22 cellular contexts compared by ENCODE assay signal in the genomic region with DNA sequence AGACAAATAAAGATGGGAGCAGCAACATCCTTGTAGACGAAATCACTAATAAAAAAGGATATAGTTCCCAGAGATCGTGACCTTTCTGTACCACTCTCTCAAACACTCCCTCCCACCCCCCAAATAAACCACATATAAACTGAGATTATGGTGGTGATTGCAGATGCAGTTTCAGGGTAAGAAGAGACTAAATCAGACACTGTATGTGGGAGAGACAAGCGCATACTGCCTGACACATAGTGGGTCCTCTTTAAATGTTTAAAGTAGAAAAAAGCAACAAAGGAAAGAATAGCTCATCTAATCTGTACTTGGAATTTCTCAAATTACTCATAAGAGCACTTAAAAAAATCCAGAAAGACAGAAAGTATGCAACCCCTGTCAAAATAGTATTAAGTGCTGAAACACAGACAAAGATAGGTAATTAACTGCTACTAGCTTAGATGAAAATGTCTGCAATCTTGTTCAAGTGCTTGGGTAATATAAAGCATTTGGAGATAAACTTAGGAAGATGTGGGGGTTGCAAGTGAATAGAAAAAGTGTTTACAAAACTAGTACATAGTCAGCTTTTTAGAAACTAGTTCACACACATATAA.
DNase-seq lines count a peak whose midpoint lies in the region; ATAC-seq and TF ChIP-seq lines count a peak whose summit lies in the region.
"Had no signal": no experiment of that assay in that cellular context is flagged by ENCODE, and none has a peak within 500 bp of the region (broad histone marks: within the 10 kb centered on the region; RNA-seq: fewer than 3 reads in every experiment).

No MANE protein-coding gene starts in this region.

- H3K27me3 ChIP-seq in PC-3 (ENCODE audit: low read length) (no peaks in the 10 kb centered on the region), hepatocyte (no peaks in the 10 kb centered on the region)
- H3K27me3 ChIP-seq: adrenal gland, SJCRH30, testis, vagina had no signal

- intact Hi-C loops in PC-3 (cut with micrococcal nuclease) = no loop called here

- TF ChIP-seq CTCF in PC-3 (conservative IDR thresholded peaks at IDR 0.05; ENCODE audit: low read depth, low read length) (no peak), hepatocyte (IDR thresholded peaks at IDR 0.05; ENCODE audit: poor library complexity) (no peak)

- peak; percentile 71 to 78 for ATAC-seq in activated T-cell treated with anti-CD3 and anti-CD28 coated beads, Interleukin-2, amount 50 U/mL, for 72 hours (replicated peaks in 1 of 2)
- no peak for ATAC-seq in PC-3
- peak; percentile 83 for ATAC-seq in stimulated activated naive CD8-positive, alpha-beta T cell treated with anti-CD3 and anti-CD28 coated beads, Interleukin-15, Interleukin-2, amounts not matched to agents 100 U/mL and 50 U/mL, for 24 hours
- ATAC-seq in GM21786 (IDR thresholded peaks at IDR 0.05; ENCODE audit: unreplicated experiment) = no peak

- no peak overlapping the region for H3K9ac ChIP-seq in PC-3 (ENCODE audit: low read length)

- DNase-seq in activated T-cell treated with anti-CD3 and anti-CD28 coated beads, Interleukin-2, amount 50 U/mL, for 72 hours = no peak
- DNase-seq in activated T-cell treated with anti-CD3 and anti-CD28 coated beads for 4 hours (no peak), PC-3 (no peak), hepatocyte (ENCODE audit: low spot score) (no peak), kidney glomerular epithelial cell (lab: John Stamatoyannopoulos, UW) (no peak), DMS153 (lab: John Stamatoyannopoulos, UW) (no peak)
- DNase-seq in stimulated activated naive CD8-positive, alpha-beta T cell treated with anti-CD3 and anti-CD28 coated beads, Interleukin-15, Interleukin-2, amounts not matched to agents 100 U/mL and 50 U/mL, for 24 hours = no peak
- DNase-seq: activated CD4-positive, alpha-beta T cell treated with anti-CD3 and anti-CD28 coated beads, Interleukin-2, amount 10 ng/mL, durations not matched to agents 7 days and 5 days; adrenal gland; C1 segment of cervical spinal cord; Calu3; effector CD8-positive, alpha-beta T cell; head of caudate nucleus; Karpas-422; NCI-H2171 treated with DMSO at 0.1 percent for 48 hours; NCI-H526; occipital lobe; SJCRH30; testis had no signal

- H3K4me3 ChIP-seq in PC-3 (ENCODE audit: low read length) (no peak overlapping the region; the same call in 1 of the 2 replicates), hepatocyte (no peak overlapping the region)
- H3K4me3 ChIP-seq: adrenal gland, GM12878, SJCRH30, testis, vagina had no signal

- H3K4me1 Mint-ChIP-seq in activated T-cell treated with anti-CD3 and anti-CD28 coated beads, Interleukin-2, amount 50 U/mL, for 72 hours (ENCODE audit: low read depth) = peaks cover 85% of the 10 kb centered on the region

- WGBS in hepatocyte (ENCODE audit: low lambda C conversion rate, missing lambda C conversion rate) = 53% methylated on average over 3 of the region's 3 CpGs

- H2AFZ ChIP-seq in PC-3 (ENCODE audit: low read length) (no peak overlapping the region), hepatocyte (no peak overlapping the region)

- no peaks in the 10 kb centered on the region for H3F3A ChIP-seq in PC-3 (ENCODE audit: low read length, unreplicated experiment)

- no peaks in the 10 kb centered on the region for H3K27me3 Mint-ChIP-seq in activated T-cell treated with anti-CD3 and anti-CD28 coated beads, Interleukin-2, amount 50 U/mL, for 72 hours (ENCODE audit: low read depth)
- H3K27me3 Mint-ChIP-seq: activated CD4-positive, alpha-beta T cell treated with anti-CD3 and anti-CD28 coated beads, Interleukin-2, amount 10 ng/mL, durations not matched to agents 7 days and 5 days had no signal

- H3K36me3 Mint-ChIP-seq in activated T-cell treated with anti-CD3 and anti-CD28 coated beads, Interleukin-2, amount 50 U/mL, for 72 hours (ENCODE audit: insufficient read depth in 2 of 2) = peaks cover 0 to 4% of the 10 kb centered on the region in 2 donors

- H3K79me2 ChIP-seq in PC-3 (ENCODE audit: low read length) = no peaks in the 10 kb centered on the region
- H3K79me2 ChIP-seq in hepatocyte = no peaks in the 10 kb centered on the region

- POLR2A ChIA-PET in PC-3 (lab: Charles Lee; ENCODE audit: unreplicated experiment) = no interaction called here

- H3K9me2 ChIP-seq in PC-3 (replicated peaks; ENCODE audit: low read length) (no peaks in the 10 kb centered on the region), hepatocyte (replicated peaks; ENCODE audit: insufficient read depth) (no peaks in the 10 kb centered on the region)

- H3K9me3 Mint-ChIP-seq in activated T-cell treated with anti-CD3 and anti-CD28 coated beads, Interleukin-2, amount 50 U/mL, for 72 hours = no peaks in the 10 kb centered on the region
- H3K9me3 Mint-ChIP-seq: activated CD4-positive, alpha-beta T cell treated with anti-CD3 and anti-CD28 coated beads, Interleukin-2, amount 10 ng/mL, durations not matched to agents 7 days and 5 days had no signal

- peak overlapping the region; percentile 54 for H3K4me2 ChIP-seq in PC-3 (ENCODE audit: low read length)
- H3K4me2 ChIP-seq in hepatocyte = no peak overlapping the region

- H3K27ac ChIP-seq in PC-3 (ENCODE audit: low read length) (peak overlapping the region; percentile 85), hepatocyte (peak overlapping the region; percentile 25)
- H3K27ac ChIP-seq: adrenal gland, SJCRH30, testis, vagina had no signal

- no peaks in the 10 kb centered on the region for H3K36me3 ChIP-seq in PC-3 (ENCODE audit: low read depth, low read length)
- H3K36me3 ChIP-seq in hepatocyte (replicated peaks; ENCODE audit: insufficient read depth, low read depth) = no peaks in the 10 kb centered on the region
- H3K36me3 ChIP-seq: adrenal gland, SJCRH30, vagina had no signal

- peak overlapping the region; percentile 75 for H3K27ac Mint-ChIP-seq in activated T-cell treated with anti-CD3 and anti-CD28 coated beads, Interleukin-2, amount 50 U/mL, for 72 hours

- no peaks in the 10 kb centered on the region for H3K9me3 ChIP-seq in PC-3 (ENCODE audit: low read length)
- no peaks in the 10 kb centered on the region for H3K9me3 ChIP-seq in hepatocyte (ENCODE audit: low read depth)
- H3K9me3 ChIP-seq: adrenal gland, SJCRH30, testis, vagina had no signal

- H3K4me1 ChIP-seq in PC-3 (ENCODE audit: insufficient read depth, low read length) = peaks cover 18% of the 10 kb centered on the region
- peaks cover 4% of the 10 kb centered on the region for H3K4me1 ChIP-seq in hepatocyte (ENCODE audit: insufficient read depth)
- H3K4me1 ChIP-seq: adrenal gland, SJCRH30, testis, vagina had no signal

- H3K4me3 Mint-ChIP-seq in activated T-cell treated with anti-CD3 and anti-CD28 coated beads, Interleukin-2, amount 50 U/mL, for 72 hours = peak overlapping the region; percentile 77 to 79
- H3K4me3 Mint-ChIP-seq: activated CD4-positive, alpha-beta T cell treated with anti-CD3 and anti-CD28 coated beads, Interleukin-2, amount 10 ng/mL, durations not matched to agents 7 days and 5 days had no signal

- BruUV-seq in PC-3 (replicated peaks; lab: Mats Ljungman, UMichigan) = no TSS peak

- CTCF ChIA-PET in PC-3 (lab: Charles Lee) = no interaction called here

- H4K20me1 ChIP-seq in PC-3 (ENCODE audit: low read length) = no peaks in the 10 kb centered on the region
- no peaks in the 10 kb centered on the region for H4K20me1 ChIP-seq in hepatocyte (ENCODE audit: insufficient read depth, poor library complexity, severe bottlenecking)

Comparison
In these comparisons a context has a peak if more than half of its experiments do, and no peak if none do; other contexts are left out.
1. ATAC-seq: peak in activated T-cell treated with anti-CD3 and anti-CD28 coated beads, Interleukin-2, amount 50 U/mL, for 72 hours (2 of 2) and stimulated activated naive CD8-positive, alpha-beta T cell treated with anti-CD3 and anti-CD28 coated beads, Interleukin-15, Interleukin-2, amounts not matched to agents 100 U/mL and 50 U/mL, for 24 hours (single experiment); none in PC-3 (single experiment) and GM21786 (single experiment).